ENCODE assay signal across 1 cellular context in the genomic region with DNA sequence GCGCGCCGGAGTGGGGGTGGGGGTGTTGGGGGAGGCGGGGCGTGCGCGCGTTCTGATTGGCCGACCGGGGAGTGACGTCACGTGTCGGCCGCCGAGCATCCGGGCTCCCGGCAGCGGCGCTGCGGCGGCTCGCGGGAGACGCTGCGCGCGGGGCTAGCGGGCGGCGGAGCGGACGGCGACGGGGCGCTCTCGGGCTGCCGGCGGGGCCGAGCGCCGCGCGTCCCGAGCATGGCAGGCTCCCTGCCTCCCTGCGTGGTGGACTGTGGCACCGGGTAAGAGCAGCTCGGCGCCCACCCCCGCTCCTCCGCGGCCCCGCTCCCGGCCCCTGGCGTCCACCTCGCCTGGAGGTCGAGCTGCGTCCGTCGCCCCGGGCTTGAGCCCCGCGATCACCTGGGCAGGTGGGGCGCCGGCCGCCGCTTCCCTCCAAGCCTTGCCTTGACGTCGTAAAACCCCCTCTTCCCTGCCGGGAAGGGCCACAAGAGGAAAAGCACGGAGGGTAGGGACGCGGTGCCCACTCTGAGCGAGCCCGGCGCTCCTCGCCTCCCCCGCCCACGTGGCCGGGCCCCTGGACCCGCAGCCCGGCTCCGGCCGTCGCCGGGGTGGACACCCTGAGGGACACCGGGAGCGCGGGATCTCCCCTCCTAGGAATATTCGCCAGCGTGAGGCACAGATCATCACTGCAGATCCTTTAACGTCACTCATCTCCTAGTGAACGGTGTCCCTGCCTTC.
A peak's percentile ranks its signal among the peaks of the same experiment; 100 is the strongest.
TF ChIP-seq lines count a peak whose summit lies in the region.

Gene ACTR3B, plus strand, starts transcription at position 98 of the 729 bp plus-strand sequence. Its CDS starts 131 bp downstream, at position 229.

TF ChIP-seq in HEK293, 187 proteins besides CTCF, POLR2A, EP300 and RAD21 (continued from another document and continues in another):
- no peak for TF ChIP-seq ZSCAN18 (tag by site-specific recombination; IDR thresholded peaks at IDR 0.05)
- no peak for TF ChIP-seq ZNF292 (tag by site-specific recombination; IDR thresholded peaks at IDR 0.05; ENCODE audit: borderline replicate concordance, low read depth)
- no peak for TF ChIP-seq ZNF776 (tag by site-specific recombination; IDR thresholded peaks at IDR 0.05; ENCODE audit: borderline replicate concordance)
- no peak for TF ChIP-seq ZSCAN16 (tag by site-specific recombination; IDR thresholded peaks at IDR 0.05)
- TF ChIP-seq TCF7L2 (IDR thresholded peaks at IDR 0.05; ENCODE audit: borderline replicate concordance, low read depth, low read length): no peak
- no peak for TF ChIP-seq ZNF558 (tag by site-specific recombination; IDR thresholded peaks at IDR 0.05)
- no peak for TF ChIP-seq ZNF175 (tag by site-specific recombination; IDR thresholded peaks at IDR 0.05)
- no peak for TF ChIP-seq ZNF335 (tag by site-specific recombination; conservative IDR thresholded peaks at IDR 0.05)
- TF ChIP-seq ZNF18 (tag by site-specific recombination; IDR thresholded peaks at IDR 0.05): no peak
- TF ChIP-seq ZNF37A (tag by site-specific recombination; IDR thresholded peaks at IDR 0.05): no peak
- no peak for TF ChIP-seq ZNF654 (tag by site-specific recombination; IDR thresholded peaks at IDR 0.05; ENCODE audit: low read depth)
- TF ChIP-seq ZNF148 (tag by site-specific recombination; IDR thresholded peaks at IDR 0.05; ENCODE audit: borderline replicate concordance): no peak
- no peak for TF ChIP-seq ZBTB7A (tag by site-specific recombination; IDR thresholded peaks at IDR 0.05; ENCODE audit: low read depth)
- TF ChIP-seq ZNF701 (tag by site-specific recombination; IDR thresholded peaks at IDR 0.05): no peak
- TF ChIP-seq ZXDB (tag by site-specific recombination; IDR thresholded peaks at IDR 0.05): peak; percentile 70
- TF ChIP-seq ZNF114 (tag by site-specific recombination; IDR thresholded peaks at IDR 0.05): no peak
- TF ChIP-seq, protein P1, sequence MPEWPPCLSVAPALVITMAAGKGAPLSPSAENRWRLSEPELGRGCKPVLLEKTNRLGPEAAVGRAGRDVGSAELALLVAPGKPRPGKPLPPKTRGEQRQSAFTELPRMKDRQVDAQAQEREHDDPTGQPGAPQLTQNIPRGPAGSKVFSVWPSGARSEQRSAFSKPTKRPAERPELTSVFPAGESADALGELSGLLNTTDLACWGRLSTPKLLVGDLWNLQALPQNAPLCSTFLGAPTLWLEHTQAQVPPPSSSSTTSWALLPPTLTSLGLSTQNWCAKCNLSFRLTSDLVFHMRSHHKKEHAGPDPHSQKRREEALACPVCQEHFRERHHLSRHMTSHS (tag by site-specific recombination; IDR thresholded peaks at IDR 0.05): no peak
- TF ChIP-seq ZNF274 (IDR thresholded peaks at IDR 0.05; ENCODE audit: low read length): no peak
- TF ChIP-seq ZNF274 (tag by site-specific recombination; IDR thresholded peaks at IDR 0.05; ENCODE audit: borderline replicate concordance): no peak
- TF ChIP-seq ZNF248 (tag by site-specific recombination; IDR thresholded peaks at IDR 0.05): no peak
- no peak for TF ChIP-seq ZNF548 (tag by site-specific recombination; IDR thresholded peaks at IDR 0.05)
- peak; percentile 88 for TF ChIP-seq ZBTB8A (tag by site-specific recombination; IDR thresholded peaks at IDR 0.05)
- TF ChIP-seq ZNF24 (tag by site-specific recombination; IDR thresholded peaks at IDR 0.05): no peak
- no peak for TF ChIP-seq ZNF354C (tag by site-specific recombination; IDR thresholded peaks at IDR 0.05; ENCODE audit: borderline replicate concordance, low read depth)
- TF ChIP-seq ZNF10 (tag by site-specific recombination; IDR thresholded peaks at IDR 0.05): no peak
- TF ChIP-seq, protein P2, sequence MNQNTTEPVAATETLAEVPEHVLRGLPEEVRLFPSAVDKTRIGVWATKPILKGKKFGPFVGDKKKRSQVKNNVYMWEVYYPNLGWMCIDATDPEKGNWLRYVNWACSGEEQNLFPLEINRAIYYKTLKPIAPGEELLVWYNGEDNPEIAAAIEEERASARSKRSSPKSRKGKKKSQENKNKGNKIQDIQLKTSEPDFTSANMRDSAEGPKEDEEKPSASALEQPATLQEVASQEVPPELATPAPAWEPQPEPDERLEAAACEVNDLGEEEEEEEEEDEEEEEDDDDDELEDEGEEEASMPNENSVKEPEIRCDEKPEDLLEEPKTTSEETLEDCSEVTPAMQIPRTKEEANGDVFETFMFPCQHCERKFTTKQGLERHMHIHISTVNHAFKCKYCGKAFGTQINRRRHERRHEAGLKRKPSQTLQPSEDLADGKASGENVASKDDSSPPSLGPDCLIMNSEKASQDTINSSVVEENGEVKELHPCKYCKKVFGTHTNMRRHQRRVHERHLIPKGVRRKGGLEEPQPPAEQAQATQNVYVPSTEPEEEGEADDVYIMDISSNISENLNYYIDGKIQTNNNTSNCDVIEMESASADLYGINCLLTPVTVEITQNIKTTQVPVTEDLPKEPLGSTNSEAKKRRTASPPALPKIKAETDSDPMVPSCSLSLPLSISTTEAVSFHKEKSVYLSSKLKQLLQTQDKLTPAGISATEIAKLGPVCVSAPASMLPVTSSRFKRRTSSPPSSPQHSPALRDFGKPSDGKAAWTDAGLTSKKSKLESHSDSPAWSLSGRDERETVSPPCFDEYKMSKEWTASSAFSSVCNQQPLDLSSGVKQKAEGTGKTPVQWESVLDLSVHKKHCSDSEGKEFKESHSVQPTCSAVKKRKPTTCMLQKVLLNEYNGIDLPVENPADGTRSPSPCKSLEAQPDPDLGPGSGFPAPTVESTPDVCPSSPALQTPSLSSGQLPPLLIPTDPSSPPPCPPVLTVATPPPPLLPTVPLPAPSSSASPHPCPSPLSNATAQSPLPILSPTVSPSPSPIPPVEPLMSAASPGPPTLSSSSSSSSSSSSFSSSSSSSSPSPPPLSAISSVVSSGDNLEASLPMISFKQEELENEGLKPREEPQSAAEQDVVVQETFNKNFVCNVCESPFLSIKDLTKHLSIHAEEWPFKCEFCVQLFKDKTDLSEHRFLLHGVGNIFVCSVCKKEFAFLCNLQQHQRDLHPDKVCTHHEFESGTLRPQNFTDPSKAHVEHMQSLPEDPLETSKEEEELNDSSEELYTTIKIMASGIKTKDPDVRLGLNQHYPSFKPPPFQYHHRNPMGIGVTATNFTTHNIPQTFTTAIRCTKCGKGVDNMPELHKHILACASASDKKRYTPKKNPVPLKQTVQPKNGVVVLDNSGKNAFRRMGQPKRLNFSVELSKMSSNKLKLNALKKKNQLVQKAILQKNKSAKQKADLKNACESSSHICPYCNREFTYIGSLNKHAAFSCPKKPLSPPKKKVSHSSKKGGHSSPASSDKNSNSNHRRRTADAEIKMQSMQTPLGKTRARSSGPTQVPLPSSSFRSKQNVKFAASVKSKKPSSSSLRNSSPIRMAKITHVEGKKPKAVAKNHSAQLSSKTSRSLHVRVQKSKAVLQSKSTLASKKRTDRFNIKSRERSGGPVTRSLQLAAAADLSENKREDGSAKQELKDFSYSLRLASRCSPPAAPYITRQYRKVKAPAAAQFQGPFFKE (tag by site-specific recombination; IDR thresholded peaks at IDR 0.05; ENCODE audit: borderline replicate concordance): no peak
- peak; percentile 39; the same call in 1 of the 2 replicates for TF ChIP-seq ZFP37 (tag by site-specific recombination; IDR thresholded peaks at IDR 0.05)
- no peak for TF ChIP-seq ZNF510 (tag by site-specific recombination; IDR thresholded peaks at IDR 0.05; ENCODE audit: insufficient replicate concordance)
- TF ChIP-seq, protein P3, sequence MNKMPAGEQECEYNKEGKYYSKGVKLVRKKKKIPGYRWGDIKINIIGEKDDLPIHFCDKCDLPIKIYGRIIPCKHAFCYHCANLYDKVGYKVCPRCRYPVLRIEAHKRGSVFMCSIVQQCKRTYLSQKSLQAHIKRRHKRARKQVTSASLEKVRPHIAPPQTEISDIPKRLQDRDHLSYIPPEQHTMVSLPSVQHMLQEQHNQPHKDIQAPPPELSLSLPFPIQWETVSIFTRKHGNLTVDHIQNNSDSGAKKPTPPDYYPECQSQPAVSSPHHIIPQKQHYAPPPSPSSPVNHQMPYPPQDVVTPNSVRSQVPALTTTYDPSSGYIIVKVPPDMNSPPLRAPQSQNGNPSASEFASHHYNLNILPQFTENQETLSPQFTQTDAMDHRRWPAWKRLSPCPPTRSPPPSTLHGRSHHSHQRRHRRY (tag by site-specific recombination; IDR thresholded peaks at IDR 0.05): no peak
- TF ChIP-seq, protein P4, sequence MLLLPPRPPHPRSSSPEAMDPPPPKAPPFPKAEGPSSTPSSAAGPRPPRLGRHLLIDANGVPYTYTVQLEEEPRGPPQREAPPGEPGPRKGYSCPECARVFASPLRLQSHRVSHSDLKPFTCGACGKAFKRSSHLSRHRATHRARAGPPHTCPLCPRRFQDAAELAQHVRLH (tag by site-specific recombination; IDR thresholded peaks at IDR 0.05): no peak
- TF ChIP-seq MYNN (tag by site-specific recombination; IDR thresholded peaks at IDR 0.05; ENCODE audit: borderline replicate concordance): no peak
- TF ChIP-seq ZNF529 (tag by site-specific recombination; IDR thresholded peaks at IDR 0.05; ENCODE audit: insufficient replicate concordance): no peak
- no peak for TF ChIP-seq ZNF48 (tag by site-specific recombination; IDR thresholded peaks at IDR 0.05)
- no peak for TF ChIP-seq ZNF785 (tag by site-specific recombination; IDR thresholded peaks at IDR 0.05)
- TF ChIP-seq, protein P5, sequence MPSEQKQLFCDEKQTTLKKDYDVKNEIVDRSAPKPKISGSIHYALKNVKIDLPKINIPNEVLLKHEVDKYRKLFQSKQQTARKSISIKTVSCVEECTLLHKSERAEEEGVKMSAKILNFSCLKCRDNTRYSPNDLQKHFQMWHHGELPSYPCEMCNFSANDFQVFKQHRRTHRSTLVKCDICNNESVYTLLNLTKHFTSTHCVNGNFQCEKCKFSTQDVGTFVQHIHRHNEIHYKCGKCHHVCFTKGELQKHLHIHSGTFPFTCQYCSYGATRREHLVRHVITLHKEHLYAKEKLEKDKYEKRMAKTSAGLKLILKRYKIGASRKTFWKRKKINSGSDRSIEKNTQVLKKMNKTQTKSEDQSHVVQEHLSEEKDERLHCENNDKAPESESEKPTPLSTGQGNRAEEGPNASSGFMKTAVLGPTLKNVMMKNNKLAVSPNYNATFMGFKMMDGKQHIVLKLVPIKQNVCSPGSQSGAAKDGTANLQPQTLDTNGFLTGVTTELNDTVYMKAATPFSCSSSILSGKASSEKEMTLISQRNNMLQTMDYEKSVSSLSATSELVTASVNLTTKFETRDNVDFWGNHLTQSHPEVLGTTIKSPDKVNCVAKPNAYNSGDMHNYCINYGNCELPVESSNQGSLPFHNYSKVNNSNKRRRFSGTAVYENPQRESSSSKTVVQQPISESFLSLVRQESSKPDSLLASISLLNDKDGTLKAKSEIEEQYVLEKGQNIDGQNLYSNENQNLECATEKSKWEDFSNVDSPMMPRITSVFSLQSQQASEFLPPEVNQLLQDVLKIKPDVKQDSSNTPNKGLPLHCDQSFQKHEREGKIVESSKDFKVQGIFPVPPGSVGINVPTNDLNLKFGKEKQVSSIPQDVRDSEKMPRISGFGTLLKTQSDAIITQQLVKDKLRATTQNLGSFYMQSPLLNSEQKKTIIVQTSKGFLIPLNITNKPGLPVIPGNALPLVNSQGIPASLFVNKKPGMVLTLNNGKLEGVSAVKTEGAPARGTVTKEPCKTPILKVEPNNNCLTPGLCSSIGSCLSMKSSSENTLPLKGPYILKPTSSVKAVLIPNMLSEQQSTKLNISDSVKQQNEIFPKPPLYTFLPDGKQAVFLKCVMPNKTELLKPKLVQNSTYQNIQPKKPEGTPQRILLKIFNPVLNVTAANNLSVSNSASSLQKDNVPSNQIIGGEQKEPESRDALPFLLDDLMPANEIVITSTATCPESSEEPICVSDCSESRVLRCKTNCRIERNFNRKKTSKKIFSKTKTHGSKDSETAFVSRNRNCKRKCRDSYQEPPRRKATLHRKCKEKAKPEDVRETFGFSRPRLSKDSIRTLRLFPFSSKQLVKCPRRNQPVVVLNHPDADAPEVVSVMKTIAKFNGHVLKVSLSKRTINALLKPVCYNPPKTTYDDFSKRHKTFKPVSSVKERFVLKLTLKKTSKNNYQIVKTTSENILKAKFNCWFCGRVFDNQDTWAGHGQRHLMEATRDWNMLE (tag by site-specific recombination; conservative IDR thresholded peaks at IDR 0.05; ENCODE audit: low read depth): no peak
- no peak for TF ChIP-seq ZNF707 (tag by site-specific recombination; IDR thresholded peaks at IDR 0.05)
